24 cellular contexts compared by ENCODE assay signal in genomic region chr1:69992594-69992993, GRCh38.
"Had no signal": no experiment of that assay in that cellular context is flagged by ENCODE, and none has a peak within 500 bp of the region (broad histone marks: within the 10 kb centered on the region; RNA-seq: fewer than 3 reads in every experiment).

No MANE protein-coding gene starts in this region.

- H3K4me1 Mint-ChIP-seq: naive thymus-derived CD8-positive, alpha-beta T cell; neural crest cell; stimulated activated effector memory CD8-positive, alpha-beta T cell treated with anti-CD3 and anti-CD28 coated beads, Interleukin-12 subunit alpha, Interleukin-12 subunit beta, amount 100 ng/mL, for 72 hours; stimulated activated naive CD8-positive, alpha-beta T cell treated with anti-CD3 and anti-CD28 coated beads, Interleukin-15, amount 100 ng/mL, for 72 hours had no signal

- H3K4me1 ChIP-seq: left ventricle myocardium inferior, pancreas, prostate gland, spleen, transverse colon, upper lobe of left lung, vagina had no signal

- H3K27me3 ChIP-seq: hepatocyte, pancreas, sigmoid colon, spleen, transverse colon, upper lobe of left lung, vagina had no signal

- H3K27ac Mint-ChIP-seq: naive thymus-derived CD8-positive, alpha-beta T cell; stimulated activated effector memory CD8-positive, alpha-beta T cell treated with anti-CD3 and anti-CD28 coated beads, Interleukin-12 subunit alpha, Interleukin-12 subunit beta, amount 100 ng/mL, for 72 hours; stimulated activated naive CD8-positive, alpha-beta T cell treated with anti-CD3 and anti-CD28 coated beads, Interleukin-15, amount 100 ng/mL, for 72 hours had no signal

- H3K36me3 ChIP-seq: left ventricle myocardium inferior, pancreas, prostate gland, sigmoid colon, spleen, transverse colon, upper lobe of left lung, vagina had no signal

- H3K4me2 ChIP-seq: hepatocyte had no signal

- H3K36me3 Mint-ChIP-seq: naive thymus-derived CD8-positive, alpha-beta T cell; stimulated activated effector memory CD8-positive, alpha-beta T cell treated with anti-CD3 and anti-CD28 coated beads, Interleukin-12 subunit alpha, Interleukin-12 subunit beta, amount 100 ng/mL, for 72 hours had no signal

- H3K4me3 ChIP-seq: hepatocyte, left ventricle myocardium inferior, lung, pancreas, prostate gland, sigmoid colon, spleen, transverse colon, upper lobe of left lung, vagina had no signal

- H3K27me3 Mint-ChIP-seq: naive thymus-derived CD8-positive, alpha-beta T cell; stimulated activated naive CD8-positive, alpha-beta T cell treated with anti-CD3 and anti-CD28 coated beads, Interleukin-15, amount 100 ng/mL, for 72 hours had no signal

- H2AFZ ChIP-seq: hepatocyte had no signal

- H3K79me2 ChIP-seq: hepatocyte had no signal

- H3K27ac ChIP-seq: hepatocyte, left ventricle myocardium inferior, pancreas, prostate gland, sigmoid colon, spleen, transverse colon, upper lobe of left lung, vagina had no signal

- DNase-seq: islet precursor cell; left ventricle myocardium inferior; naive thymus-derived CD8-positive, alpha-beta T cell; nucleus accumbens; pancreas; posterior cingulate gyrus; retina; right cardiac atrium; sigmoid colon; small intestine; spleen; stimulated activated CD4-positive, alpha-beta T cell treated with anti-CD3 and anti-CD28 coated beads, Interleukin-4, amount 100 ng/mL, for 24 hours; stimulated activated naive CD4-positive, alpha-beta T cell treated with Interleukin-2 at 50 U/mL for 16 hours; stimulated activated naive CD8-positive, alpha-beta T cell treated with anti-CD3 and anti-CD28 coated beads, Interleukin-15, amount 100 ng/mL, for 72 hours; substantia nigra; transverse colon; upper lobe of left lung had no signal

- FAIRE-seq: pancreas, small intestine had no signal

- ATAC-seq: naive thymus-derived CD8-positive, alpha-beta T cell; pancreas; right cardiac atrium; stimulated activated effector memory CD8-positive, alpha-beta T cell treated with anti-CD3 and anti-CD28 coated beads, Interleukin-12 subunit alpha, Interleukin-12 subunit beta, amount 100 ng/mL, for 72 hours; stimulated activated naive CD8-positive, alpha-beta T cell treated with anti-CD3 and anti-CD28 coated beads, Interleukin-15, amount 100 ng/mL, for 72 hours had no signal

- H3K9me3 ChIP-seq: left ventricle myocardium inferior, pancreas, prostate gland, sigmoid colon, spleen, transverse colon, upper lobe of left lung, vagina had no signal

- H3K9me3 Mint-ChIP-seq: nephron; neural crest cell; stimulated activated effector memory CD8-positive, alpha-beta T cell treated with anti-CD3 and anti-CD28 coated beads, Interleukin-12 subunit alpha, Interleukin-12 subunit beta, amount 100 ng/mL, for 72 hours; stimulated activated naive CD8-positive, alpha-beta T cell treated with anti-CD3 and anti-CD28 coated beads, Interleukin-15, amount 100 ng/mL, for 72 hours had no signal

- H3K4me3 Mint-ChIP-seq: naive thymus-derived CD8-positive, alpha-beta T cell; nephron; neural crest cell; stimulated activated effector memory CD8-positive, alpha-beta T cell treated with anti-CD3 and anti-CD28 coated beads, Interleukin-12 subunit alpha, Interleukin-12 subunit beta, amount 100 ng/mL, for 72 hours; stimulated activated naive CD8-positive, alpha-beta T cell treated with anti-CD3 and anti-CD28 coated beads, Interleukin-15, amount 100 ng/mL, for 72 hours had no signal
